ENCODE assay signal across 1 cellular context in genomic region chr7:83934118-83934734, GRCh38.
TF ChIP-seq lines count a peak whose summit lies in the region.

No MANE protein-coding gene starts in this region.

TF ChIP-seq in HCT116, 20 proteins besides CTCF, POLR2A, EP300 and RAD21 (continued from another document):
- no peak for TF ChIP-seq REST (IDR thresholded peaks at IDR 0.05; ENCODE audit: low read depth)
- no peak for TF ChIP-seq TCF7L2 (IDR thresholded peaks at IDR 0.05; ENCODE audit: borderline replicate concordance, extremely low read depth, insufficient read depth, insufficient read length)
- TF ChIP-seq POLR2AphosphoS5 (IDR thresholded peaks at IDR 0.05; ENCODE audit: low read depth, low read length), result no peak
- TF ChIP-seq MAX (IDR thresholded peaks at IDR 0.05), result no peak
- no peak for TF ChIP-seq SRF (IDR thresholded peaks at IDR 0.05; ENCODE audit: low read depth)
- no peak for TF ChIP-seq ELF1 (IDR thresholded peaks at IDR 0.05; ENCODE audit: borderline replicate concordance, low read depth)
- no peak for TF ChIP-seq SP1 (IDR thresholded peaks at IDR 0.05; ENCODE audit: low read depth)
- TF ChIP-seq, protein P1, sequence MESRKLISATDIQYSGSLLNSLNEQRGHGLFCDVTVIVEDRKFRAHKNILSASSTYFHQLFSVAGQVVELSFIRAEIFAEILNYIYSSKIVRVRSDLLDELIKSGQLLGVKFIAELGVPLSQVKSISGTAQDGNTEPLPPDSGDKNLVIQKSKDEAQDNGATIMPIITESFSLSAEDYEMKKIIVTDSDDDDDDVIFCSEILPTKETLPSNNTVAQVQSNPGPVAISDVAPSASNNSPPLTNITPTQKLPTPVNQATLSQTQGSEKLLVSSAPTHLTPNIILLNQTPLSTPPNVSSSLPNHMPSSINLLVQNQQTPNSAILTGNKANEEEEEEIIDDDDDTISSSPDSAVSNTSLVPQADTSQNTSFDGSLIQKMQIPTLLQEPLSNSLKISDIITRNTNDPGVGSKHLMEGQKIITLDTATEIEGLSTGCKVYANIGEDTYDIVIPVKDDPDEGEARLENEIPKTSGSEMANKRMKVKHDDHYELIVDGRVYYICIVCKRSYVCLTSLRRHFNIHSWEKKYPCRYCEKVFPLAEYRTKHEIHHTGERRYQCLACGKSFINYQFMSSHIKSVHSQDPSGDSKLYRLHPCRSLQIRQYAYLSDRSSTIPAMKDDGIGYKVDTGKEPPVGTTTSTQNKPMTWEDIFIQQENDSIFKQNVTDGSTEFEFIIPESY (IDR thresholded peaks at IDR 0.05; ENCODE audit: extremely low read depth, insufficient replicate concordance, low read length), result no peak
- TF ChIP-seq CEBPB (IDR thresholded peaks at IDR 0.05; ENCODE audit: low read depth), result no peak
- no peak for TF ChIP-seq CBX3 (IDR thresholded peaks at IDR 0.05; ENCODE audit: low read depth)
- TF ChIP-seq EGR1 (IDR thresholded peaks at IDR 0.05; ENCODE audit: low read depth), result no peak
- TF ChIP-seq SIN3A (IDR thresholded peaks at IDR 0.05; ENCODE audit: low read depth), result no peak
- TF ChIP-seq JUND (IDR thresholded peaks at IDR 0.05), result no peak
- TF ChIP-seq YY1 (IDR thresholded peaks at IDR 0.05; ENCODE audit: extremely low read depth, insufficient replicate concordance, low read depth, low read length), result no peak
